Comparison of ENCODE assay signal across 27 cellular contexts in genomic region chr2:175525975-175526374, GRCh38.
"Had no signal": no experiment of that assay in that cellular context is flagged by ENCODE, and none has a peak within 500 bp of the region (broad histone marks: within the 10 kb centered on the region; RNA-seq: fewer than 3 reads in every experiment).

No MANE protein-coding gene starts in this region.

- H3K4me3 ChIP-seq: adrenal gland, body of pancreas, breast epithelium had no signal

- ATAC-seq: activated naive CD4-positive, alpha-beta T cell treated with anti-CD3 and anti-CD28 coated beads, Interleukin-2, amount 50 U/mL, for 72 hours; activated T-cell treated with anti-CD3 and anti-CD28 coated beads, Interleukin-2, amount 50 U/mL, for 4 hours; body of pancreas had no signal

- H3K9me3 ChIP-seq: adrenal gland, body of pancreas, breast epithelium had no signal

- FAIRE-seq: astrocyte had no signal

- H3K36me3 ChIP-seq: adrenal gland, breast epithelium had no signal

- DNase-seq: activated CD4-positive, alpha-beta T cell treated with anti-CD3 and anti-CD28 coated beads, Interleukin-2, amount 10 ng/mL, durations not matched to agents 24 days and 14 days; activated CD4-positive, alpha-beta T cell treated with anti-CD3 and anti-CD28 coated beads, Interleukin-2, amount 50 U/mL, for 48 hours; activated CD8-positive, alpha-beta memory T cell treated with anti-CD3 and anti-CD28 coated beads, Interleukin-2, amount 50 U/mL, for 4 hours; activated gamma-delta T cell treated with Interleukin-2 at 50 U/mL for 16 hours; activated naive CD4-positive, alpha-beta T cell treated with anti-CD3 and anti-CD28 coated beads for 36 hours; activated T-cell treated with anti-CD3 and anti-CD28 coated beads for 4 hours; activated T-cell treated with anti-CD3 and anti-CD28 coated beads, Interleukin-2, amount 50 U/mL, for 4 hours; adrenal gland; body of pancreas; NCI-H1092 treated with DMSO at 0.1 percent for 48 hours; NCI-H1436; NCI-H1694; NCI-H1930; NCI-H2081 treated with DMSO at 0.1 percent for 48 hours; NCI-H2227 treated with DMSO at 0.1 percent for 48 hours; NCI-H446; NCI-H510A treated with DMSO at 0.1 percent for 48 hours; NCI-H526 treated with DMSO at 0.1 percent for 48 hours; NCI-H774; Right ventricle myocardium superior; SW 1271; T-helper 1 cell; T-helper 2 cell; T-helper 9 cell had no signal

- H3K27me3 ChIP-seq: body of pancreas, breast epithelium had no signal

- H3K4me1 ChIP-seq: adrenal gland, body of pancreas, breast epithelium had no signal

- H3K27ac ChIP-seq: adrenal gland, body of pancreas, breast epithelium had no signal
